Comparison of ENCODE assay signal across 8 cellular contexts in the genomic region with DNA sequence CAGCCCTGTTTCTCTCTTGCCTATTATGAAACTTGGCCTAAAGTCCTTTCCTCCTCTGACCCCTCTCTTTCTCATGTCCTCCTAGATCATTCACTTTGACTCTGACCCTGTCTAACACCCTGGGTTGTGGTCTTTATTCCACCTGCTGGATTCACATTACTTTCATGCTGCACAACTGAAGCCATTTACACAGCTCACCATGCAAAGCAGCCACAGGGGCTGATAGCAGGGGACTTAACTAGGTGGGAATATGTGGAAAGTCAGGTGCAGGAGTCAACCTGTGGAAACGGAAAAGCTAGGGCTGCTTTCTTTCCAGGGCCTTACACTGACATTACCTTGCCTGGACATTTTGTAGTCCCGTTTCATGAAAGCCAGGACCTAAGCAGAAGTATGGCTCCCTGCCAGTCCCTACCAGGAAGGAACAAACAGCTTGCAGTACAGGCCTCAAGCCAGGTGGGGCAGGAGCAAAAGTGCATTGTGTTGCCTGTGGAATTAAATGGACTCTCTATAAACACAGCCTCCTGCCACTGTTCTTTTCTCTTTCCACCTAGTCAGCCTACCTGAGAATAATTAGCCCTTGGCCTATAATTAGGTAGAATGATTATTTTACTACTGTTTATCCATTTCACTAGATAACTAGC. TPM values are rescaled to one million over a fixed set of nuclear protein-coding genes. Genes with fewer than 3 reads are reported as not detected.
DNase-seq lines count a peak whose midpoint lies in the region; ATAC-seq and TF ChIP-seq lines count a peak whose summit lies in the region.

No MANE protein-coding gene starts in this region.

- H3K4me3 ChIP-seq in GM12864 (ENCODE audit: low read depth, low read length) (no peak overlapping the region), hepatocyte (no peak overlapping the region)

- intact Hi-C loops in activated naive CD4-positive, alpha-beta T cell treated with anti-CD3 and anti-CD28 coated beads for 36 hours (cut with micrococcal nuclease): no loop called here

- no peak overlapping the region for H2AFZ ChIP-seq in hepatocyte

- CTCF ChIA-PET in activated naive CD4-positive, alpha-beta T cell treated with anti-CD3 and anti-CD28 coated beads for 36 hours (lab: Charles Lee): interaction anchor here (0.8 to 1.8 kb wide), 4 partner anchors 19 to 44 kb away, joined by 3 to 6 read pairs (median 4); no protein-coding TSS in a partner anchor

- H3K36me3 Mint-ChIP-seq in activated naive CD4-positive, alpha-beta T cell treated with anti-CD3 and anti-CD28 coated beads for 36 hours (ENCODE audit: low read depth): no peaks in the 10 kb centered on the region
- H3K36me3 Mint-ChIP-seq in osteocyte (ENCODE audit: unreplicated experiment): peaks cover 2% of the 10 kb centered on the region

- no peaks in the 10 kb centered on the region for H3K9me3 ChIP-seq in hepatocyte (ENCODE audit: low read depth)

- peak; percentile 53 for TF ChIP-seq CTCF in GM12864 (IDR thresholded peaks at IDR 0.05; ENCODE audit: low read depth, low read length, missing control alignments)
- TF ChIP-seq CTCF in hepatocyte (IDR thresholded peaks at IDR 0.05; ENCODE audit: poor library complexity): peak; percentile 26
- no peak for TF ChIP-seq CTCF in osteocyte (IDR thresholded peaks at IDR 0.05)

- no peaks in the 10 kb centered on the region for H3K36me3 ChIP-seq in hepatocyte (replicated peaks; ENCODE audit: insufficient read depth, low read depth)

- no peaks in the 10 kb centered on the region for H3K27me3 Mint-ChIP-seq in activated naive CD4-positive, alpha-beta T cell treated with anti-CD3 and anti-CD28 coated beads for 36 hours (ENCODE audit: low read depth)
- H3K27me3 Mint-ChIP-seq in osteocyte (ENCODE audit: unreplicated experiment): peaks cover 9% of the 10 kb centered on the region

- H3K27ac ChIP-seq in hepatocyte: peak overlapping the region; percentile 19

- no peaks in the 10 kb centered on the region for H3K9me3 Mint-ChIP-seq in activated naive CD4-positive, alpha-beta T cell treated with anti-CD3 and anti-CD28 coated beads for 36 hours
- no peaks in the 10 kb centered on the region for H3K9me3 Mint-ChIP-seq in osteocyte (ENCODE audit: unreplicated experiment)

- peaks cover 5% of the 10 kb centered on the region for H3K4me1 ChIP-seq in hepatocyte (ENCODE audit: insufficient read depth)

- peak; percentile 43 for DNase-seq in A172 (ENCODE audit: low spot score)
- DNase-seq in GM12864 (ENCODE audit: low read depth): no peak
- peak; percentile 97 for DNase-seq in NCI-H146 treated with DMSO at 0.1 percent for 48 hours (lab: John Stamatoyannopoulos, UW; ENCODE audit: unreplicated experiment)
- DNase-seq in activated naive CD4-positive, alpha-beta T cell treated with anti-CD3 and anti-CD28 coated beads for 36 hours: peak; percentile 38
- DNase-seq in hepatocyte (ENCODE audit: low spot score): peak; percentile 81
- peak; percentile 2 for DNase-seq in stimulated activated naive CD4-positive, alpha-beta T cell treated with Interleukin-2 at 50 U/mL for 16 hours (lab: John Stamatoyannopoulos, UW)
- no peak for DNase-seq in osteocyte (ENCODE audit: extremely low spot score, unreplicated experiment)

- ATAC-seq in GM18858 (IDR thresholded peaks at IDR 0.05; ENCODE audit: unreplicated experiment): no peak

- H3K79me2 ChIP-seq in hepatocyte: peaks cover 20% of the 10 kb centered on the region

- H3K9me2 ChIP-seq in hepatocyte (replicated peaks; ENCODE audit: insufficient read depth): no peaks in the 10 kb centered on the region

- no peaks in the 10 kb centered on the region for H3K27me3 ChIP-seq in hepatocyte

- H3K4me1 Mint-ChIP-seq in activated naive CD4-positive, alpha-beta T cell treated with anti-CD3 and anti-CD28 coated beads for 36 hours (ENCODE audit: low read depth): no peaks in the 10 kb centered on the region
- no peaks in the 10 kb centered on the region for H3K4me1 Mint-ChIP-seq in osteocyte (ENCODE audit: unreplicated experiment)

- no peak overlapping the region for H3K4me2 ChIP-seq in hepatocyte

- no peak overlapping the region for H3K27ac Mint-ChIP-seq in activated naive CD4-positive, alpha-beta T cell treated with anti-CD3 and anti-CD28 coated beads for 36 hours
- no peak overlapping the region for H3K27ac Mint-ChIP-seq in osteocyte (ENCODE audit: unreplicated experiment)

- 50% methylated on average over 2 of the region's 2 CpGs for WGBS in hepatocyte (ENCODE audit: low lambda C conversion rate, missing lambda C conversion rate)

- no peaks in the 10 kb centered on the region for H4K20me1 ChIP-seq in hepatocyte (ENCODE audit: insufficient read depth, poor library complexity, severe bottlenecking)

- no peak overlapping the region for H3K4me3 Mint-ChIP-seq in activated naive CD4-positive, alpha-beta T cell treated with anti-CD3 and anti-CD28 coated beads for 36 hours
- H3K4me3 Mint-ChIP-seq in osteocyte (ENCODE audit: unreplicated experiment): no peak overlapping the region

RNA-seq across cellular contexts. Expression of a gene that starts 11.8 kb away (rescaled TPM):
- 7.1 and 9.7 TPM in 2 replicates for total RNA-seq in A172 (2014; rRNA removed; shearing (Covaris generic))
- 1 to 10 TPM; 2.9 to 3.8 TPM for total RNA-seq in activated naive CD4-positive, alpha-beta T cell treated with anti-CD3 and anti-CD28 coated beads for 36 hours
- total RNA-seq in hepatocyte: 8.0 and 8.6 TPM in 2 replicates
- polyA plus RNA-seq in hepatocyte: 23.6 and 29.2 TPM in 2 replicates
- 9.4 and 9.5 TPM in 2 replicates for total RNA-seq in osteocyte

RNA-seq across cellular contexts. Expression of a gene that starts 50.5 kb away (rescaled TPM):
- total RNA-seq in A172 (2014; rRNA removed; shearing (Covaris generic)): 53.8 and 57.7 TPM in 2 replicates
- total RNA-seq in activated naive CD4-positive, alpha-beta T cell treated with anti-CD3 and anti-CD28 coated beads for 36 hours: 10 to 100 TPM; 38.3 to 41.3 TPM
- total RNA-seq in hepatocyte: 40.2 and 50.4 TPM in 2 replicates
- 75.9 and 100 TPM in 2 replicates for polyA plus RNA-seq in hepatocyte
- 116 and 118 TPM in 2 replicates for total RNA-seq in osteocyte

Comparison
In these comparisons a context has a peak if more than half of its experiments do, and no peak if none do; other contexts are left out.
1. DNase-seq: peak in A172 (single experiment), NCI-H146 treated with DMSO at 0.1 percent for 48 hours (single experiment), activated naive CD4-positive, alpha-beta T cell treated with anti-CD3 and anti-CD28 coated beads for 36 hours (single experiment), hepatocyte (single experiment) and stimulated activated naive CD4-positive, alpha-beta T cell treated with Interleukin-2 at 50 U/mL for 16 hours (single experiment); none in GM12864 (single experiment) and osteocyte (single experiment).